In the genomic region with DNA sequence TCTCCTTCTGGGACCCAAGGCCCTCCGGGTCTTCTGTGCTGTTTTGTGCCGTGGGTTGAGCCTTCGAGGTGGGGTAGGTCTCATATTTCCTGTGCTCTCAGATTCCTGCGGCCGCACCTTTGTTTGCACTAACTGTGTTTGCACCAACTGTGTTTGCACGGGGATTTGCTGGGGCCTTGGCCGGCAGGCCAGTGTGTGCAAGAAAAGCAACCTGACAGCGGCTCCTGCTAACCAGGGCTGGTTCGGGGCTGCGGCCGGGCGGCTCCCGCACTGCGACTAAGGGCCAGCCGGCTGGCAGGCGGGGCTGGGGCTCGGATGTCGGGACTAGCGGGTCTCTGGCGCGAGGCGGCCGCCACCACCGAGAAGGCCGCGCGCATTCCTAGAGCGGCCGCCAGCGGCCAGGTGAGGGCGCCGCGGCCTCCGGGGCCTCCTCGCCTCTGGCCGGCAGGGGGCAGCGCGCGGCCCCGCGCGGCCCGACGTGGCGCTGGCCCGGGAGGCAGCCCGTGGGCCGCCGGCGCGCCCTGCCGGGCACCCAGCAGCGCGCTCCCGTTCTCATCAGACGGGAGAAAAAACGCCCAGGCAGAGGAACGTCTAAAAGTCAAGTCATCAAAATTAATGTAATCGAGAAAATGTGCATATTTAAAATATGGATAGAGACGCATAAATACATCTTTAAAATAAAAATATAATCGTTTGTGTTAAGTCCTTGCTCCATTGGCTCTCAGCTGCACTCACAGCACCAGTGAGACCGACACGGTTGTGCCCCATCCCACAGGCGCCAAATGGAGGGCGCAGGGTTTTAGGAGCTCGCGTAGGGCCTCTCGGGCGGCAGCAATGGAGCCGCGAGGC, we compare ENCODE assay signal across 8 cellular contexts. TPM values are rescaled to one million over a fixed set of nuclear protein-coding genes. Genes with fewer than 3 reads are reported as not detected.
DNase-seq lines count a peak whose midpoint lies in the region; ATAC-seq and TF ChIP-seq lines count a peak whose summit lies in the region.

No MANE protein-coding gene starts in this region.

- POLR2A ChIA-PET in activated CD8-positive, alpha-beta T cell treated with anti-CD3 and anti-CD28 coated beads, Interleukin-2, amount 10 ng/mL, durations not matched to agents 7 days and 5 days (lab: Charles Lee): interaction anchor here (0.6 to 1.2 kb wide), 5 partner anchors 37 to 278 kb away, joined by 3 to 5 read pairs (median 3); no protein-coding TSS in a partner anchor

- peak; percentile 96 for ATAC-seq in HG03342 (IDR thresholded peaks at IDR 0.05; ENCODE audit: unreplicated experiment)
- ATAC-seq in activated CD8-positive, alpha-beta T cell treated with anti-CD3 and anti-CD28 coated beads, Interleukin-2, amount 10 ng/mL, durations not matched to agents 7 days and 5 days: peak; percentile 99

- H3K27me3 ChIP-seq in endocrine pancreas (ENCODE audit: control insufficient read depth, insufficient read depth, low read length) (no peaks in the 10 kb centered on the region), mononuclear cell (ENCODE audit: insufficient read depth, low read length) (no peaks in the 10 kb centered on the region)

- H3K4me1 ChIP-seq in endocrine pancreas (ENCODE audit: control insufficient read depth, insufficient read depth, low read length) (no peaks in the 10 kb centered on the region), mononuclear cell (ENCODE audit: insufficient read depth, low read length) (peaks cover 16% of the 10 kb centered on the region)

- peak overlapping the region; percentile 24 for H3K4me3 ChIP-seq in endocrine pancreas (ENCODE audit: control insufficient read depth, insufficient read depth, low read length)
- H3K4me3 ChIP-seq in mononuclear cell (ENCODE audit: low read length): peak overlapping the region; percentile 52

- peaks cover 14% of the 10 kb centered on the region for H3K4me1 Mint-ChIP-seq in CD14-positive monocyte
- H3K4me1 Mint-ChIP-seq in activated CD8-positive, alpha-beta T cell treated with anti-CD3 and anti-CD28 coated beads, Interleukin-2, amount 10 ng/mL, durations not matched to agents 7 days and 5 days (ENCODE audit: low read depth): peaks cover 9% of the 10 kb centered on the region

- CTCF ChIA-PET in activated CD8-positive, alpha-beta T cell treated with anti-CD3 and anti-CD28 coated beads, Interleukin-2, amount 10 ng/mL, durations not matched to agents 7 days and 5 days (lab: Charles Lee): interaction anchor here (0.6 to 2.1 kb wide), 24 partner anchors 8 to 276 kb away, joined by 3 to 14 read pairs (median 4); partner anchors contain the start of genes ZNF398, ZNF777 and ZNF783

- no peak for DNase-seq in CD14-positive monocyte (ENCODE audit: low spot score)
- DNase-seq in NCI-H510A (lab: John Stamatoyannopoulos, UW): peak; percentile 59
- DNase-seq in activated CD8-positive, alpha-beta T cell treated with anti-CD3 and anti-CD28 coated beads, Interleukin-2, amount 10 ng/mL, durations not matched to agents 7 days and 5 days: peak; percentile 72
- DNase-seq in stimulated activated CD8-positive, alpha-beta memory T cell treated with anti-CD3 and anti-CD28 coated beads, Interleukin-4, amount 100 ng/mL, for 24 hours (ENCODE audit: low read depth): peak; percentile 54

- no peaks in the 10 kb centered on the region for H3K36me3 ChIP-seq in endocrine pancreas (ENCODE audit: control insufficient read depth, insufficient read depth, low read length)

- peak; percentile 58 for TF ChIP-seq CTCF in CD14-positive monocyte (IDR thresholded peaks at IDR 0.05)

- H3K9ac ChIP-seq in endocrine pancreas (ENCODE audit: control insufficient read depth, insufficient read depth, low read length): peak overlapping the region; percentile 47

- peak overlapping the region; percentile 72 to 86 for H3K4me3 Mint-ChIP-seq in CD14-positive monocyte
- H3K4me3 Mint-ChIP-seq in activated CD8-positive, alpha-beta T cell treated with anti-CD3 and anti-CD28 coated beads, Interleukin-2, amount 10 ng/mL, durations not matched to agents 7 days and 5 days: peak overlapping the region; percentile 71

- no peak overlapping the region for H3K27ac Mint-ChIP-seq in CD14-positive monocyte
- peak overlapping the region; percentile 52 for H3K27ac Mint-ChIP-seq in activated CD8-positive, alpha-beta T cell treated with anti-CD3 and anti-CD28 coated beads, Interleukin-2, amount 10 ng/mL, durations not matched to agents 7 days and 5 days

- TF ChIP-seq POLR2A in GM19099 (IDR thresholded peaks at IDR 0.05; ENCODE audit: extremely low read depth, insufficient read length, low read depth): peak; percentile 68

- intact Hi-C loops in CD14-positive monocyte (cut with micrococcal nuclease): loop anchor here in 1 of 2 donors (2.0 to 10.0 kb wide), 2 partner anchors 77 to 203 kb away; no protein-coding TSS in a partner anchor

- peaks cover 0 to 2% of the 10 kb centered on the region in 2 donors for H3K36me3 Mint-ChIP-seq in CD14-positive monocyte
- H3K36me3 Mint-ChIP-seq in activated CD8-positive, alpha-beta T cell treated with anti-CD3 and anti-CD28 coated beads, Interleukin-2, amount 10 ng/mL, durations not matched to agents 7 days and 5 days (ENCODE audit: low read depth): no peaks in the 10 kb centered on the region

- peaks cover 0 to 5% (median 0%) of the 10 kb centered on the region in 7 donors for H3K9me3 Mint-ChIP-seq in CD14-positive monocyte
- H3K9me3 Mint-ChIP-seq in activated CD8-positive, alpha-beta T cell treated with anti-CD3 and anti-CD28 coated beads, Interleukin-2, amount 10 ng/mL, durations not matched to agents 7 days and 5 days (ENCODE audit: insufficient read depth): no peaks in the 10 kb centered on the region

- H3K27me3 Mint-ChIP-seq in CD14-positive monocyte (ENCODE audit: low read depth in 3 of 3): peaks cover 12 to 32% (median 16%) of the 10 kb centered on the region in 3 donors
- H3K27me3 Mint-ChIP-seq in activated CD8-positive, alpha-beta T cell treated with anti-CD3 and anti-CD28 coated beads, Interleukin-2, amount 10 ng/mL, durations not matched to agents 7 days and 5 days (ENCODE audit: low read depth): peaks cover 3% of the 10 kb centered on the region

- H3K9me3 ChIP-seq in endocrine pancreas (ENCODE audit: control insufficient read depth, low read length) (no peaks in the 10 kb centered on the region), mononuclear cell (ENCODE audit: low read depth, low read length) (no peaks in the 10 kb centered on the region)

RNA-seq across cellular contexts. Expression of gene ZNF777, which starts 38.6 kb away (rescaled TPM):
- polyA plus RNA-seq in CD14-positive monocyte: under 1 TPM; 0.13 to 0.25 TPM
- total RNA-seq in activated CD8-positive, alpha-beta T cell treated with anti-CD3 and anti-CD28 coated beads, Interleukin-2, amount 10 ng/mL, durations not matched to agents 7 days and 5 days: 10 to 100 TPM; 12.9 to 13.1 TPM
- 10.8 TPM for total RNA-seq in mononuclear cell
